ENCODE assay signal across 7 cellular contexts in the genomic region with DNA sequence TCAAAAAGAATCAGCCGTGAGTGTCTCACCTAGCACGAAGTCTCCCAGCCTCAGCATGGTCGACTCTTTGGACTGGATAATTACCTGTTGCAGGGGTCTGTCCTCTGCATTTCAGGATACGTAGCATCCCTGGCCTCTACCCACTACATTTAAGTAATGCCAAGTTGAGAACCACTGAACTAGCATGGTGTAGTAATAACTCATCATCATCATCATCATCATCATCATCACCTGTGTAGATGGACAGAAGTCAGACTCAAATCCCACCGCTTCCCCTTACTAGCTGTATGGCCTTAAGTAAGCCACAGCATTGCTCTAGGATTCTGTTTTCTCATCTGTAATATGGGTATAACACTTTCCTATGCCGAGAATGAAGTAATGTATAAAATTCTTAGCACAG.
"Had no signal": no experiment of that assay in that cellular context is flagged by ENCODE, and none has a peak within 500 bp of the region (broad histone marks: within the 10 kb centered on the region; RNA-seq: fewer than 3 reads in every experiment).

No MANE protein-coding gene starts in this region.

- H3K27ac ChIP-seq: HL-60, KMS-11 had no signal

- DNase-seq: IMR-90, KBM-7, KG1 had no signal

- ATAC-seq: K562 had no signal

- FAIRE-seq: HTR-8/SVneo, K562 had no signal

- H3K4me2 ChIP-seq: KMS-11 had no signal

- H3K4me3 ChIP-seq: K562 had no signal

- H3K9ac ChIP-seq: KMS-11 had no signal
